In genomic region chr7:132939495-132939894, GRCh38 we compare ENCODE assay signal across 20 cellular contexts.
"Had no signal": no experiment of that assay in that cellular context is flagged by ENCODE, and none has a peak within 500 bp of the region (broad histone marks: within the 10 kb centered on the region; RNA-seq: fewer than 3 reads in every experiment).

No MANE protein-coding gene starts in this region.

- H3K27me3 Mint-ChIP-seq: dendritic cell treated with granulocyte-macrophage colony-stimulating factor and Interleukin-4, amounts not matched to agents 40 ng/mL and 50 ng/mL, for 4 days; effector memory CD8-positive, alpha-beta T cell; naive thymus-derived CD4-positive, alpha-beta T cell; stimulated activated memory B cell treated with anti-CD40 and anti-IgM and Interleukin-4, amounts not matched to agents 10 μg/mL and 1 μg/mL and 100 μg/mL, for 72 hours; stimulated activated naive CD8-positive, alpha-beta T cell treated with anti-CD3 and anti-CD28 coated beads, Interleukin-15, Interleukin-2, amounts not matched to agents 100 ng/mL and 50 ng/mL, for 24 hours had no signal

- H3K4me1 Mint-ChIP-seq: nephron progenitor cell had no signal

- H3K4me3 ChIP-seq: esophagus squamous epithelium, hepatocyte, spleen, tibial artery, upper lobe of left lung, uterus had no signal

- ATAC-seq: effector memory CD8-positive, alpha-beta T cell; left cardiac atrium; left ventricle myocardium superior; naive thymus-derived CD4-positive, alpha-beta T cell; sciatic nerve; stimulated activated memory B cell treated with anti-CD40 and anti-IgM and Interleukin-4, amounts not matched to agents 10 μg/mL and 1 μg/mL and 100 μg/mL, for 72 hours had no signal

- H3K27ac Mint-ChIP-seq: dendritic cell treated with granulocyte-macrophage colony-stimulating factor and Interleukin-4, amounts not matched to agents 40 ng/mL and 50 ng/mL, for 4 days; effector memory CD8-positive, alpha-beta T cell; naive thymus-derived CD4-positive, alpha-beta T cell; nephron progenitor cell; stimulated activated memory B cell treated with anti-CD40 and anti-IgM and Interleukin-4, amounts not matched to agents 10 μg/mL and 1 μg/mL and 100 μg/mL, for 72 hours; stimulated activated naive CD8-positive, alpha-beta T cell treated with anti-CD3 and anti-CD28 coated beads, Interleukin-15, Interleukin-2, amounts not matched to agents 100 ng/mL and 50 ng/mL, for 24 hours had no signal

- H3K4me3 Mint-ChIP-seq: dendritic cell treated with granulocyte-macrophage colony-stimulating factor and Interleukin-4, amounts not matched to agents 40 ng/mL and 50 ng/mL, for 4 days; effector memory CD8-positive, alpha-beta T cell; naive thymus-derived CD4-positive, alpha-beta T cell; nephron progenitor cell; stimulated activated memory B cell treated with anti-CD40 and anti-IgM and Interleukin-4, amounts not matched to agents 10 μg/mL and 1 μg/mL and 100 μg/mL, for 72 hours; stimulated activated naive CD8-positive, alpha-beta T cell treated with anti-CD3 and anti-CD28 coated beads, Interleukin-15, Interleukin-2, amounts not matched to agents 100 ng/mL and 50 ng/mL, for 24 hours had no signal

- H3K9me3 Mint-ChIP-seq: dendritic cell treated with granulocyte-macrophage colony-stimulating factor and Interleukin-4, amounts not matched to agents 40 ng/mL and 50 ng/mL, for 4 days; effector memory CD8-positive, alpha-beta T cell; stimulated activated naive CD8-positive, alpha-beta T cell treated with anti-CD3 and anti-CD28 coated beads, Interleukin-15, Interleukin-2, amounts not matched to agents 100 ng/mL and 50 ng/mL, for 24 hours had no signal

- DNase-seq: effector memory CD8-positive, alpha-beta T cell; esophagus squamous epithelium; foreskin fibroblast; kidney; left cardiac atrium; left ventricle myocardium superior; naive thymus-derived CD4-positive, alpha-beta T cell; nephron progenitor cell; spleen; stimulated activated CD4-positive, alpha-beta T cell treated with anti-CD3 and anti-CD28 coated beads, Interleukin-15, amount 100 ng/mL, for 24 hours; stimulated activated CD4-positive, alpha-beta T cell treated with anti-CD3 and anti-CD28 coated beads, Interleukin-1b, Interleukin-23, amount 100 ng/mL, for 48 hours; stimulated activated CD4-positive, alpha-beta T cell treated with anti-CD3 and anti-CD28 coated beads, Interleukin-4, amount 100 ng/mL, for 24 hours; tibial artery; upper lobe of left lung; uterus had no signal
